In the genomic region with DNA sequence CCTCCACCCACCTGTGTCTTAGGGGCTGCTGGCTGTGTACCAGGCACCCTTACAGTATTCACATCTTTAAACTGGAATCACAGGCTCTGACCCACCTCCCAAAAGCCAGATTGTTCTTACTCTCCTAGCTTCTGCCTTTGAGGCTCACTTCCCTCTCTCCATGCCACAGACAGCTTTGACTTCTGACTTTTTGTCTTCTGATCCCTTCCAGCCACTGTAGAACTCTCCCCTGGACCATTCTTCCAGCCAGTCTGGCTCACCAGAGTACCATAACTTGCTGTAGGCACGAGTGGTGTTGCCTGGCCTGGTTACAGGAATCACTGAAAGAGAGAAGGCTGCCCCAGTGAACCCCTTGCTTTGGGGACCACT, we compare ENCODE assay signal across 24 cellular contexts. TPM values are rescaled to one million over a fixed set of nuclear protein-coding genes. Genes with fewer than 3 reads are reported as not detected.
"Had no signal": no experiment of that assay in that cellular context is flagged by ENCODE, and none has a peak within 500 bp of the region (broad histone marks: within the 10 kb centered on the region; RNA-seq: fewer than 3 reads in every experiment).

No MANE protein-coding gene starts in this region.

- H3K4me3 ChIP-seq: gastrocnemius medialis, left lung, neural progenitor cell, right lobe of liver, thoracic aorta, tibial nerve, upper lobe of left lung had no signal

- H3K36me3 ChIP-seq: gastrocnemius medialis, left lung, neural progenitor cell, right lobe of liver, thoracic aorta, tibial nerve, upper lobe of left lung had no signal

- H3K4me1 Mint-ChIP-seq: mesothelial cell of epicardium had no signal

- H3K9me3 ChIP-seq: gastrocnemius medialis, left lung, right lobe of liver, thoracic aorta, tibial nerve, upper lobe of left lung had no signal

- ATAC-seq: esophagus mucosa; gastrocnemius medialis; left lung; naive thymus-derived CD4-positive, alpha-beta T cell; right lobe of liver had no signal

- H3K9me3 Mint-ChIP-seq: endodermal cell, mesothelial cell of epicardium, neural progenitor cell had no signal

- H3K4me1 ChIP-seq: gastrocnemius medialis, left lung, neural progenitor cell, parathyroid adenoma, right lobe of liver, tibial nerve had no signal

- DNase-seq: cortex of kidney; effector CD4-positive, alpha-beta T cell; endodermal cell; foreskin fibroblast; gastrocnemius medialis; kidney; left lung; mesenchymal stem cell; naive thymus-derived CD4-positive, alpha-beta T cell; right lobe of liver; small intestine; stimulated activated CD4-positive, alpha-beta T cell treated with anti-CD3 and anti-CD28 coated beads, Interleukin-1b, Interleukin-23, amount 100 ng/mL, for 48 hours; stimulated activated CD4-positive, alpha-beta T cell treated with anti-CD3 and anti-CD28 coated beads, Interleukin-4, amount 100 ng/mL, for 1 hour; stimulated activated naive CD4-positive, alpha-beta T cell treated with Interleukin-2 at 50 U/mL for 16 hours; upper lobe of left lung had no signal

- H3K27ac Mint-ChIP-seq: endodermal cell, mesothelial cell of epicardium, nephron, neural progenitor cell, progenitor cell of endocrine pancreas had no signal

- H3K36me3 Mint-ChIP-seq: mesothelial cell of epicardium; naive thymus-derived CD4-positive, alpha-beta T cell; neural progenitor cell had no signal

- H3K27ac ChIP-seq: epithelial cell of prostate, gastrocnemius medialis, left lung, neural progenitor cell, parathyroid adenoma, right lobe of liver, thoracic aorta, tibial nerve, upper lobe of left lung had no signal

- H3K4me3 Mint-ChIP-seq: endodermal cell; mesothelial cell of epicardium; naive thymus-derived CD4-positive, alpha-beta T cell; nephron; neural progenitor cell had no signal

- H3K27me3 ChIP-seq: gastrocnemius medialis, left lung, neural progenitor cell, right lobe of liver, tibial nerve, upper lobe of left lung had no signal

RNA-seq across cellular contexts. Expression of a gene that starts 58.1 kb away (rescaled TPM):
- total RNA-seq: naive thymus-derived CD4-positive, alpha-beta T cell had no signal
